Comparison of ENCODE assay signal across 1 cellular context in the genomic region with DNA sequence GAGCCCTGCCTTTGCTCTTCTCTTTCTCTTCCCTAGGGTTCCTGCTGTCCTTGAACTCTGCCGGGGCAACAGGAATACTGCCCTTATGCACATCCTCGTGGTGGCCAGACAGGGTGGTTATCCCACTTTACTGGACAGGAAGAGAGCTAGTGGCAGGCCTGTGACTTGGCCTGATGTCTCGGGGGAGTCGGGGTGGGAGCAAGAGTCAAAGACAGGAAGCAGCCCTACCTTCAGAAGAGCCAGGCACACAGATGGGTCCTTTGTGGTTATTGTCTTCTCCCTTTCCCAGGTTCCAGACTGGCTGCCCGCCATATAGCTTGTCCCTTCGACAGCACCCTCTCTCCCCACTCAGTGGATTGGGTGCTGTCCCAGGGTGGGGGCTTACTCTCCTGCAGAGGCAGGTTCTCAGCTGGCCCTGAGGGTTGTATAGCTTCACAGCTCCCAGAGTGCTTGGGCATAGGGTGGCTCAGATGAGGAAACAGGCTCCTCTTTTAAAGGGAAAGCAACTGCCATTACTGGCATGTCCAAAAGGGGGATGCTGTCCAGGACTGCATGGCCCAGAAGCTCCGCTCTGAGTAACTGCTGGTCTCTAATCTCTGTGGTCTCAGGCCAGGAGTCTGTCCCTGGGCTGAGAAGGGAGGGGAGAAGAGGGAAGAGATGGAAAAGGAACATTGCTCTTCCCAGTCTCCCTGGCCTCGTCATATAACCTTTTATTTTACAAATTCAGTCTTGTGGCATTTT.
TF ChIP-seq lines count a peak whose summit lies in the region.

No MANE protein-coding gene starts in this region.

TF ChIP-seq in IMR-90, 13 proteins besides CTCF, POLR2A, EP300 and RAD21:
- TF ChIP-seq NFE2L2 (IDR thresholded peaks at IDR 0.05; ENCODE audit: low read depth, low read length): no peak
- TF ChIP-seq FOS (IDR thresholded peaks at IDR 0.05; ENCODE audit: low read depth, low read length): no peak
- TF ChIP-seq MAZ (IDR thresholded peaks at IDR 0.05; ENCODE audit: borderline replicate concordance, low read depth, low read length): no peak
- TF ChIP-seq, protein P1, sequence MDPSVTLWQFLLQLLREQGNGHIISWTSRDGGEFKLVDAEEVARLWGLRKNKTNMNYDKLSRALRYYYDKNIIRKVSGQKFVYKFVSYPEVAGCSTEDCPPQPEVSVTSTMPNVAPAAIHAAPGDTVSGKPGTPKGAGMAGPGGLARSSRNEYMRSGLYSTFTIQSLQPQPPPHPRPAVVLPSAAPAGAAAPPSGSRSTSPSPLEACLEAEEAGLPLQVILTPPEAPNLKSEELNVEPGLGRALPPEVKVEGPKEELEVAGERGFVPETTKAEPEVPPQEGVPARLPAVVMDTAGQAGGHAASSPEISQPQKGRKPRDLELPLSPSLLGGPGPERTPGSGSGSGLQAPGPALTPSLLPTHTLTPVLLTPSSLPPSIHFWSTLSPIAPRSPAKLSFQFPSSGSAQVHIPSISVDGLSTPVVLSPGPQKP (IDR thresholded peaks at IDR 0.05; ENCODE audit: borderline replicate concordance, low read depth, low read length): no peak
- no peak for TF ChIP-seq CHD1 (IDR thresholded peaks at IDR 0.05; ENCODE audit: low read depth, low read length)
- no peak for TF ChIP-seq RCOR1 (IDR thresholded peaks at IDR 0.05; ENCODE audit: insufficient replicate concordance, low read length)
- no peak for TF ChIP-seq SMC3 (IDR thresholded peaks at IDR 0.05; ENCODE audit: low read depth, low read length)
- TF ChIP-seq USF2 (IDR thresholded peaks at IDR 0.05; ENCODE audit: low read depth, low read length): no peak
- no peak for TF ChIP-seq MXI1 (IDR thresholded peaks at IDR 0.05; ENCODE audit: borderline replicate concordance, low read depth, low read length)
- no peak for TF ChIP-seq RFX5 (IDR thresholded peaks at IDR 0.05; ENCODE audit: low read depth, low read length)
- TF ChIP-seq CEBPB (IDR thresholded peaks at IDR 0.05; ENCODE audit: low read depth, low read length): no peak
- TF ChIP-seq BHLHE40 (IDR thresholded peaks at IDR 0.05; ENCODE audit: low read depth, low read length): no peak
- no peak for TF ChIP-seq MAFK (IDR thresholded peaks at IDR 0.05; ENCODE audit: low read depth, low read length)
